21 cellular contexts compared by ENCODE assay signal in genomic region chr7:134510646-134511045, GRCh38. TPM values are rescaled to one million over a fixed set of nuclear protein-coding genes. Genes with fewer than 3 reads are reported as not detected.
DNase-seq lines count a peak whose midpoint lies in the region; ATAC-seq and TF ChIP-seq lines count a peak whose summit lies in the region.
"Had no signal": no experiment of that assay in that cellular context is flagged by ENCODE, and none has a peak within 500 bp of the region (broad histone marks: within the 10 kb centered on the region; RNA-seq: fewer than 3 reads in every experiment).

No MANE protein-coding gene starts in this region.

- H3K27me3 ChIP-seq in PC-9 (ENCODE audit: insufficient read depth, low read depth) (no peaks in the 10 kb centered on the region), trophoblast cell (ENCODE audit: insufficient read depth, low read length) (no peaks in the 10 kb centered on the region)

- H2AFZ ChIP-seq in PC-9 (no peak overlapping the region), trophoblast cell (ENCODE audit: insufficient read depth, low read length, poor library complexity) (no peak overlapping the region)

- no peak overlapping the region for H3K18ac ChIP-seq in trophoblast cell (ENCODE audit: low read length)

- no peak for TF ChIP-seq CTCF in PC-9 (conservative IDR thresholded peaks at IDR 0.05)

- H3K4me2 ChIP-seq in PC-9 (peak overlapping the region; percentile 77), trophoblast cell (ENCODE audit: low read length) (no peak overlapping the region)

- peaks cover 16% of the 10 kb centered on the region for H3K79me1 ChIP-seq in trophoblast cell (ENCODE audit: low read length)

- DNase-seq in PC-9 (no peak), amniotic epithelial cell (ENCODE audit: low read depth) (peak; percentile 49), trophoblast cell (peak; percentile 61 to 65), LoVo (ENCODE audit: low spot score) (no peak)
- DNase-seq: C1 segment of cervical spinal cord; Calu3; CD4-positive, alpha-beta memory T cell; COR-L47; DMS53; DMS79 treated with DMSO at 0.1 percent for 48 hours; GF-D8; GOT3; HFFc6 had no signal

- no peak overlapping the region for H2BK5ac ChIP-seq in trophoblast cell (ENCODE audit: low read depth, low read length, poor library complexity)

- no peak overlapping the region for H2BK12ac ChIP-seq in trophoblast cell (ENCODE audit: low read length)

- no CpG with 5 or more reads among the region's 5 CpGs for WGBS in trophoblast cell (ENCODE audit: extremely low coverage, insufficient coverage, insufficient read length)

- no peak overlapping the region for H2AK5ac ChIP-seq in trophoblast cell (ENCODE audit: low read length)

- POLR2A ChIA-PET in PC-9 (lab: Charles Lee; ENCODE audit: unreplicated experiment), result no interaction called here

- H3K4me3 ChIP-seq in PC-9, result no peak overlapping the region
- no peak overlapping the region for H3K4me3 ChIP-seq in trophoblast cell (ENCODE audit: low read depth, low read length)
- H3K4me3 ChIP-seq: HAP-1 had no signal

- H3K4me1 ChIP-seq in PC-9 (replicated peaks; ENCODE audit: insufficient read depth) (peaks cover 86% of the 10 kb centered on the region), trophoblast cell (ENCODE audit: control insufficient read depth in 1 of 2, insufficient read depth in 2 of 2, low read length in 2 of 2) (peaks cover 14 to 23% of the 10 kb centered on the region in 2 experiments)
- H3K4me1 ChIP-seq: HAP-1 had no signal

- H3K4ac ChIP-seq in trophoblast cell (ENCODE audit: low read depth, low read length), result no peak overlapping the region

- H3K27ac ChIP-seq in PC-9 (peak overlapping the region; percentile 97), trophoblast cell (ENCODE audit: low read depth, low read length) (peak overlapping the region; percentile 2)

- ATAC-seq in GM18517 (IDR thresholded peaks at IDR 0.05; ENCODE audit: unreplicated experiment) (no peak), HG03571 (IDR thresholded peaks at IDR 0.05; ENCODE audit: unreplicated experiment) (no peak)

- H3K14ac ChIP-seq in trophoblast cell (ENCODE audit: low read length), result no peak overlapping the region

- H3K9me3 ChIP-seq in PC-9 (ENCODE audit: insufficient read depth, low read depth) (peaks cover 2% of the 10 kb centered on the region; the same call in 1 of the 2 replicates), trophoblast cell (ENCODE audit: insufficient read depth, low read depth, low read length) (no peaks in the 10 kb centered on the region)
- H3K9me3 ChIP-seq: HAP-1 had no signal

- H3K9ac ChIP-seq in trophoblast cell (ENCODE audit: low read length), result no peak overlapping the region

- intact Hi-C loops in PC-9 (cut with micrococcal nuclease; ENCODE audit: unreplicated experiment), result loop anchor here (5.0 to 10.0 kb wide), 4 partner anchors 373 to 664 kb away; partner anchors contain the start of gene CYREN

- H4K12ac ChIP-seq in trophoblast cell (ENCODE audit: low read depth, low read length), result no peak overlapping the region

- H3K79me2 ChIP-seq in PC-9 (ENCODE audit: low read depth), result 0 out of 2 replicates have a peak, but pooled peaks cover 4% of the 10 kb centered on the region
- H3K79me2 ChIP-seq in trophoblast cell (ENCODE audit: control insufficient read depth, insufficient read depth, low read length, poor library complexity), result no peaks in the 10 kb centered on the region

- H3K36me3 ChIP-seq in PC-9 (ENCODE audit: low read depth), result no peaks in the 10 kb centered on the region
- no peaks in the 10 kb centered on the region for H3K36me3 ChIP-seq in trophoblast cell (ENCODE audit: control insufficient read depth in 1 of 2, insufficient read depth in 2 of 2, low read length in 2 of 2)
- H3K36me3 ChIP-seq: HAP-1 had no signal

- no peak overlapping the region for H4K8ac ChIP-seq in trophoblast cell (ENCODE audit: low read depth, low read length)

- no TSS peak for BruUV-seq in PC-9 (replicated peaks; lab: Mats Ljungman, UMichigan)

- H4K20me1 ChIP-seq in PC-9 (ENCODE audit: insufficient read depth), result no peaks in the 10 kb centered on the region

- CTCF ChIA-PET in PC-9 (lab: Charles Lee), result interaction anchor here (1.0 to 1.5 kb wide), 2 partner anchors 31 to 78 kb away, joined by 3 to 6 read pairs; no protein-coding TSS in a partner anchor

- H3F3A ChIP-seq in PC-9 (ENCODE audit: insufficient read depth, low read depth), result peaks cover 49% of the 10 kb centered on the region

- H4K91ac ChIP-seq in trophoblast cell (ENCODE audit: low read depth, low read length), result no peak overlapping the region

- no peak overlapping the region for H2BK120ac ChIP-seq in trophoblast cell (ENCODE audit: insufficient read depth, low read length, poor library complexity)

- no peaks in the 10 kb centered on the region for H3K9me2 ChIP-seq in PC-9 (ENCODE audit: insufficient read depth)

- H3K23ac ChIP-seq in trophoblast cell (ENCODE audit: low read length), result no peak overlapping the region

RNA-seq across cellular contexts. Expression of gene AKR1B10, which starts 16.7 kb away (rescaled TPM):
- total RNA-seq in PC-9 (2021), result 479 and 546 TPM in 2 replicates
- 0.05 and 0.08 TPM in 2 replicates for polyA plus RNA-seq in trophoblast cell (2013)
- total RNA-seq: CD4-positive, alpha-beta memory T cell; G401 had no signal
- polyA plus RNA-seq: CD4-positive, alpha-beta memory T cell had no signal

RNA-seq across cellular contexts. Expression of gene AKR1B15, which starts 38.3 kb away (rescaled TPM):
- 3.2 and 3.4 TPM in 2 replicates for total RNA-seq in PC-9 (2021)
- 0.05 and 0.06 TPM in 2 replicates for polyA plus RNA-seq in trophoblast cell (2013)
- total RNA-seq: A172; A673; CD4-positive, alpha-beta memory T cell; Daoy; G401; HFFc6 had no signal
- polyA plus RNA-seq: BJ; CD4-positive, alpha-beta memory T cell had no signal

RNA-seq across cellular contexts. Expression of gene AKR1B1, which starts 51.7 kb away (rescaled TPM):
- total RNA-seq in PC-9 (2021), result 1,009 and 1,328 TPM in 2 replicates
- polyA plus RNA-seq in trophoblast cell (2013), result 219 and 229 TPM in 2 replicates

Comparison
In these comparisons a context has a peak if more than half of its experiments do, and no peak if none do; other contexts are left out.
1. DNase-seq: peak in amniotic epithelial cell (single experiment) and trophoblast cell (2 of 2); none in PC-9 (0 of 2) and LoVo (single experiment).